ENCODE assay signal across 23 cellular contexts in the genomic region with DNA sequence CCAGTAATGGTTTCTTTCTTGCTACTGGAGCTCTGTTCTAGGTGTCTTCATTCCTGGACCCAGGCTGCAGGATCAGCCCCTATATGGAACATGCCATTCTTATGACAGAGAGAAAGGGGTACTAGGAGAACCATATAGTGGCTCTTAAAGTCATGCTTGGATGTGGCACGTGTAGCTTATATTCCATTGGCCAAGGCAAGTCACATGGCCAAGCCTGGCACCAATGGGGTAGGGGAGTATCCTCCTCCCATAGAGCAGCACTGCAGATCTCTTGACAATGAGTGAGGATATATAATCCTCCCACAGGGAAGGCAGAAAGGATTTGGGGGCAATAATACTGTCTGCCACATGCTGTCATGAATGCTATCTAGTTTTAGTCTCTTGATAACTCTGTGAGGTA.
DNase-seq lines count a peak whose midpoint lies in the region; ATAC-seq, FAIRE-seq and TF ChIP-seq lines count a peak whose summit lies in the region.
"Had no signal": no experiment of that assay in that cellular context is flagged by ENCODE, and none has a peak within 500 bp of the region (broad histone marks: within the 10 kb centered on the region; RNA-seq: fewer than 3 reads in every experiment).

No MANE protein-coding gene starts in this region.

- peak; percentile 14 for FAIRE-seq in GM12892 (lab: Jason Lieb, UNC)
- FAIRE-seq: A549 had no signal

- peak overlapping the region; percentile 91 for H3K27ac Mint-ChIP-seq in activated CD4-positive, alpha-beta T cell treated with anti-CD3 and anti-CD28 coated beads, Interleukin-2, amount 10 ng/mL, durations not matched to agents 24 days and 14 days
- H3K27ac Mint-ChIP-seq in T-helper 2 cell treated with Interferon-gamma antibody and Interleukin-4, amounts not matched to agents 5 μg/mL and 100 μg/mL, for 36 hours: peak overlapping the region; percentile 83
- peak overlapping the region; percentile 96 for H3K27ac Mint-ChIP-seq in memory B cell

- H3K9me3 Mint-ChIP-seq in activated CD4-positive, alpha-beta T cell treated with anti-CD3 and anti-CD28 coated beads, Interleukin-2, amount 10 ng/mL, durations not matched to agents 24 days and 14 days: no peaks in the 10 kb centered on the region
- H3K9me3 Mint-ChIP-seq in T-helper 2 cell treated with Interferon-gamma antibody and Interleukin-4, amounts not matched to agents 5 μg/mL and 100 μg/mL, for 36 hours: no peaks in the 10 kb centered on the region
- H3K9me3 Mint-ChIP-seq in memory B cell: peaks cover 2% of the 10 kb centered on the region

- H3K36me3 Mint-ChIP-seq in activated CD4-positive, alpha-beta T cell treated with anti-CD3 and anti-CD28 coated beads, Interleukin-2, amount 10 ng/mL, durations not matched to agents 24 days and 14 days (ENCODE audit: low read depth): peaks cover 5% of the 10 kb centered on the region
- H3K36me3 Mint-ChIP-seq in T-helper 2 cell treated with Interferon-gamma antibody and Interleukin-4, amounts not matched to agents 5 μg/mL and 100 μg/mL, for 36 hours (ENCODE audit: low read depth): peaks cover 9% of the 10 kb centered on the region
- peaks cover 5% of the 10 kb centered on the region for H3K36me3 Mint-ChIP-seq in memory B cell

- no peak for TF ChIP-seq CTCF in coronary artery (IDR thresholded peaks at IDR 0.05)

- no peak overlapping the region for H3K4me3 ChIP-seq in coronary artery
- H3K4me3 ChIP-seq: A549, heart left ventricle, psoas muscle, SK-N-MC, suprapubic skin had no signal

- intact Hi-C loops in activated CD4-positive, alpha-beta T cell treated with anti-CD3 and anti-CD28 coated beads, Interleukin-2, amount 10 ng/mL, durations not matched to agents 24 days and 14 days (cut with micrococcal nuclease): loop anchor here (10.0 kb wide), 1 partner anchor 529 kb away; no protein-coding TSS in a partner anchor

- no peak for DNase-seq in activated CD4-positive, alpha-beta T cell treated with anti-CD3 and anti-CD28 coated beads, Interleukin-2, amount 10 ng/mL, durations not matched to agents 24 days and 14 days
- DNase-seq in activated CD4-positive, alpha-beta T cell treated with anti-CD3 and anti-CD28 coated beads, Interleukin-2, amount 50 U/mL, for 48 hours: no peak
- no peak for DNase-seq in GM12892 (ENCODE audit: insufficient read length)
- no peak for DNase-seq in T-helper 2 cell treated with Interferon-gamma antibody and Interleukin-4, amounts not matched to agents 5 μg/mL and 100 μg/mL, for 36 hours (ENCODE audit: low spot score)
- no peak for DNase-seq in memory B cell (ENCODE audit: low spot score in 2 of 2)
- no peak for DNase-seq in coronary artery (ENCODE audit: low spot score)
- DNase-seq in Kasumi-1 (lab: John Stamatoyannopoulos, UW): no peak
- no peak for DNase-seq in CD1c-positive myeloid dendritic cell (ENCODE audit: extremely low spot score)
- DNase-seq: activated CD8-positive, alpha-beta memory T cell treated with anti-CD3 and anti-CD28 coated beads for 24 hours; BE2C; Caco-2; cerebellar nuclear complex; H7; NCI-H1048; NCI-H1694 treated with DMSO at 0.1 percent for 48 hours; NCI-H69; psoas muscle had no signal

- H3K27ac ChIP-seq in coronary artery: no peak overlapping the region
- H3K27ac ChIP-seq: A549, psoas muscle, RWPE1, SK-N-MC, suprapubic skin, VCaP had no signal

- peaks cover 86% of the 10 kb centered on the region for H3K4me1 Mint-ChIP-seq in activated CD4-positive, alpha-beta T cell treated with anti-CD3 and anti-CD28 coated beads, Interleukin-2, amount 10 ng/mL, durations not matched to agents 24 days and 14 days
- H3K4me1 Mint-ChIP-seq in T-helper 2 cell treated with Interferon-gamma antibody and Interleukin-4, amounts not matched to agents 5 μg/mL and 100 μg/mL, for 36 hours (ENCODE audit: low read depth): peaks cover 77% of the 10 kb centered on the region
- peaks cover 66% of the 10 kb centered on the region for H3K4me1 Mint-ChIP-seq in memory B cell

- no peak for TF ChIP-seq POLR2A in GM12892 (IDR thresholded peaks at IDR 0.05; ENCODE audit: low read depth, low read length)

- H3K4me3 Mint-ChIP-seq in activated CD4-positive, alpha-beta T cell treated with anti-CD3 and anti-CD28 coated beads, Interleukin-2, amount 10 ng/mL, durations not matched to agents 24 days and 14 days: no peak overlapping the region
- H3K4me3 Mint-ChIP-seq in T-helper 2 cell treated with Interferon-gamma antibody and Interleukin-4, amounts not matched to agents 5 μg/mL and 100 μg/mL, for 36 hours: no peak overlapping the region
- H3K4me3 Mint-ChIP-seq in memory B cell: peak overlapping the region; percentile 44

- H3K27me3 Mint-ChIP-seq in activated CD4-positive, alpha-beta T cell treated with anti-CD3 and anti-CD28 coated beads, Interleukin-2, amount 10 ng/mL, durations not matched to agents 24 days and 14 days: no peaks in the 10 kb centered on the region
- H3K27me3 Mint-ChIP-seq in T-helper 2 cell treated with Interferon-gamma antibody and Interleukin-4, amounts not matched to agents 5 μg/mL and 100 μg/mL, for 36 hours (ENCODE audit: low read depth): no peaks in the 10 kb centered on the region
- H3K27me3 Mint-ChIP-seq in memory B cell: no peaks in the 10 kb centered on the region

- no peak for ATAC-seq in memory B cell (ENCODE audit: low read depth)
- ATAC-seq: A549, psoas muscle had no signal
